10 cellular contexts compared by ENCODE assay signal in genomic region chr9:110821064-110821463, GRCh38.
DNase-seq lines count a peak whose midpoint lies in the region; ATAC-seq and TF ChIP-seq lines count a peak whose summit lies in the region.
"Had no signal": no experiment of that assay in that cellular context is flagged by ENCODE, and none has a peak within 500 bp of the region (broad histone marks: within the 10 kb centered on the region; RNA-seq: fewer than 3 reads in every experiment).

No MANE protein-coding gene starts in this region.

- TF ChIP-seq CTCF in GM10248 (IDR thresholded peaks at IDR 0.05; ENCODE audit: control extremely low read depth, extremely low read depth, low read depth, missing control alignments): no peak

- POLR2A ChIA-PET in GM10248 (lab: Yijun Ruan, JAX): no interaction called here

- ATAC-seq in GM19351 (IDR thresholded peaks at IDR 0.05; ENCODE audit: unreplicated experiment) (peak; percentile 98), HG02642 (IDR thresholded peaks at IDR 0.05; ENCODE audit: poor library complexity, unreplicated experiment) (peak; percentile 96), HG03432 (IDR thresholded peaks at IDR 0.05; ENCODE audit: unreplicated experiment) (peak; percentile 89)

- DNase-seq in GM10248 (ENCODE audit: extremely low spot score) (peak; percentile 32), NCI-H1694 (lab: John Stamatoyannopoulos, UW) (no peak), DMS 273 treated with DMSO at 0.1 percent for 48 hours (lab: John Stamatoyannopoulos, UW) (no peak), anterior cingulate cortex (lab: John Stamatoyannopoulos, UW) (no peak), NCI-H69 (lab: John Stamatoyannopoulos, UW) (no peak)
- DNase-seq: activated CD4-positive, CD25-positive, alpha-beta regulatory T cell; EL had no signal

- CTCF ChIA-PET in GM10248 (lab: Yijun Ruan, JAX): no interaction called here
